22 cellular contexts compared by ENCODE assay signal in genomic region chr12:198708-199107, GRCh38. TPM values are rescaled to one million over a fixed set of nuclear protein-coding genes. Genes with fewer than 3 reads are reported as not detected.
DNase-seq lines count a peak whose midpoint lies in the region; ATAC-seq, FAIRE-seq and TF ChIP-seq lines count a peak whose summit lies in the region.
"Had no signal": no experiment of that assay in that cellular context is flagged by ENCODE, and none has a peak within 500 bp of the region (broad histone marks: within the 10 kb centered on the region; RNA-seq: fewer than 3 reads in every experiment).

No MANE protein-coding gene starts in this region.

- no TSS peak for BruUV-seq in A673 (replicated peaks; lab: Mats Ljungman, UMichigan)

- ATAC-seq in pancreas: peak; percentile 28 to 71 (median 58)
- ATAC-seq: HCT116 had no signal

- H3K27me3 ChIP-seq in endocrine pancreas (ENCODE audit: control insufficient read depth, insufficient read depth, low read length): no peaks in the 10 kb centered on the region
- no peaks in the 10 kb centered on the region for H3K27me3 ChIP-seq in pancreas
- no peaks in the 10 kb centered on the region for H3K27me3 ChIP-seq in vagina
- peaks cover 23% of the 10 kb centered on the region for H3K27me3 ChIP-seq in A673 (replicated peaks; ENCODE audit: insufficient read depth, low read depth, low read length, poor library complexity)

- intact Hi-C loops in pancreas (cut with DNase I) (no loop called here), vagina (cut with DNase I) (no loop called here), A673 (cut with micrococcal nuclease; ENCODE audit: unreplicated experiment) (no loop called here)

- H3K36me3 Mint-ChIP-seq in activated naive CD4-positive, alpha-beta T cell treated with anti-CD3 and anti-CD28 coated beads, Interleukin-2, amount 10 ng/mL, durations not matched to agents 7 days and 5 days: no peaks in the 10 kb centered on the region

- peak overlapping the region; percentile 89 for H3K27ac ChIP-seq in caudate nucleus (ENCODE audit: low read depth, low read length)
- no peak overlapping the region for H3K27ac ChIP-seq in pancreas
- peak overlapping the region; percentile 64 for H3K27ac ChIP-seq in vagina
- no peak overlapping the region for H3K27ac ChIP-seq in A673 (ENCODE audit: low read depth, low read length, poor library complexity, severe bottlenecking)
- H3K27ac ChIP-seq: RWPE1 had no signal

- no peak overlapping the region for H3K4me3 Mint-ChIP-seq in activated naive CD4-positive, alpha-beta T cell treated with anti-CD3 and anti-CD28 coated beads, Interleukin-2, amount 10 ng/mL, durations not matched to agents 7 days and 5 days

- H3K4me3 ChIP-seq in endocrine pancreas (ENCODE audit: control insufficient read depth, insufficient read depth, low read length): no peak overlapping the region
- no peak overlapping the region for H3K4me3 ChIP-seq in pancreas
- no peak overlapping the region for H3K4me3 ChIP-seq in vagina
- no peak overlapping the region for H3K4me3 ChIP-seq in A673 (ENCODE audit: low read depth, low read length, poor library complexity, severe bottlenecking)

- no peak overlapping the region for H3K27ac Mint-ChIP-seq in activated naive CD4-positive, alpha-beta T cell treated with anti-CD3 and anti-CD28 coated beads, Interleukin-2, amount 10 ng/mL, durations not matched to agents 7 days and 5 days

- H3K4me1 ChIP-seq in endocrine pancreas (ENCODE audit: control insufficient read depth, insufficient read depth, low read length) (peaks cover 4% of the 10 kb centered on the region), pancreas (peaks cover 0 to 4% (median 0%) of the 10 kb centered on the region in 3 donors), vagina (peaks cover 5% of the 10 kb centered on the region), A673 (ENCODE audit: insufficient read depth, low read length, poor library complexity, severe bottlenecking) (no peaks in the 10 kb centered on the region)

- H3K36me3 ChIP-seq in endocrine pancreas (ENCODE audit: control insufficient read depth, insufficient read depth, low read length) (no peaks in the 10 kb centered on the region), pancreas (no peaks in the 10 kb centered on the region), vagina (no peaks in the 10 kb centered on the region), A673 (ENCODE audit: insufficient read depth, low read length, poor library complexity, severe bottlenecking) (no peaks in the 10 kb centered on the region)

- H3K9ac ChIP-seq in endocrine pancreas (ENCODE audit: control insufficient read depth, insufficient read depth, low read length): peak overlapping the region; percentile 19

- FAIRE-seq in pancreas (lab: Jason Lieb, UNC): no peak
- FAIRE-seq: GM12892 had no signal

- H3K9me3 ChIP-seq in endocrine pancreas (ENCODE audit: control insufficient read depth, low read length) (no peaks in the 10 kb centered on the region), pancreas (no peaks in the 10 kb centered on the region), vagina (no peaks in the 10 kb centered on the region), A673 (ENCODE audit: low read depth, low read length, poor library complexity, severe bottlenecking) (no peaks in the 10 kb centered on the region)

- no peak for TF ChIP-seq POLR2A in vagina (IDR thresholded peaks at IDR 0.05)

- POLR2A ChIA-PET in A673 (lab: Charles Lee; ENCODE audit: low non-redundant PET): no interaction called here

- peaks cover 1% of the 10 kb centered on the region for H3K9me3 Mint-ChIP-seq in activated naive CD4-positive, alpha-beta T cell treated with anti-CD3 and anti-CD28 coated beads, Interleukin-2, amount 10 ng/mL, durations not matched to agents 7 days and 5 days

- H3K4me1 Mint-ChIP-seq in activated naive CD4-positive, alpha-beta T cell treated with anti-CD3 and anti-CD28 coated beads, Interleukin-2, amount 10 ng/mL, durations not matched to agents 7 days and 5 days: no peaks in the 10 kb centered on the region

- DNase-seq in caudate nucleus (lab: John Stamatoyannopoulos, UW): no peak
- peak in 4 of 6 donors; percentile 45 to 56 (median 51) for DNase-seq in pancreas
- no peak for DNase-seq in vagina (ENCODE audit: extremely low spot score in 2 of 2)
- no peak for DNase-seq in A673 (ENCODE audit: low spot score)
- no peak for DNase-seq in DMS53 treated with DMSO at 0.1 percent for 48 hours (lab: John Stamatoyannopoulos, UW; ENCODE audit: unreplicated experiment)
- no peak for DNase-seq in activated naive CD4-positive, alpha-beta T cell treated with anti-CD3 and anti-CD28 coated beads, Interleukin-2, amount 10 ng/mL, durations not matched to agents 7 days and 5 days
- DNase-seq: ACHN, Calu3, DND-41, NCI-H1048, NCI-H1417, NCI-H1694, NCI-H2029 treated with DMSO at 0.1 percent for 48 hours, NCI-H526 treated with DMSO at 0.1 percent for 48 hours, SHP77 had no signal

- CTCF ChIA-PET in A673 (lab: Charles Lee): interaction anchor here (0.7 kb wide), 1 partner anchor 21 kb away, joined by 6 read pairs; no protein-coding TSS in a partner anchor
- CTCF ChIA-PET in activated naive CD4-positive, alpha-beta T cell treated with anti-CD3 and anti-CD28 coated beads, Interleukin-2, amount 10 ng/mL, durations not matched to agents 7 days and 5 days (lab: Charles Lee): no interaction called here

- WGBS in pancreas, 2 donors: 22 to 33% methylated on average over 9 of the region's 9 CpGs

- no peak for TF ChIP-seq CTCF in pancreas (IDR thresholded peaks at IDR 0.05)
- no peak for TF ChIP-seq CTCF in vagina (IDR thresholded peaks at IDR 0.05)
- no peak for TF ChIP-seq CTCF in A673 (conservative IDR thresholded peaks at IDR 0.05; ENCODE audit: low read depth, low read length)

- peaks cover 38% of the 10 kb centered on the region for H3K27me3 Mint-ChIP-seq in activated naive CD4-positive, alpha-beta T cell treated with anti-CD3 and anti-CD28 coated beads, Interleukin-2, amount 10 ng/mL, durations not matched to agents 7 days and 5 days

RNA-seq across cellular contexts. Expression of gene SLC6A12, which starts 15.2 kb away (rescaled TPM):
- 1 to 10 TPM in 3 of 6 donors, under 1 TPM in 3; 0.37 to 1.9 (median 1.1) TPM for total RNA-seq in pancreas
- polyA plus RNA-seq in pancreas: 1 to 10 TPM; 4.8 to 8.4 TPM
- total RNA-seq in vagina: not detected
- total RNA-seq in A673 (2021): not detected in 2 replicates
- total RNA-seq: HT-29, NCI-H460 had no signal
- polyA plus RNA-seq: BJ had no signal

Comparison
In these comparisons a context has a peak if more than half of its experiments do, and no peak if none do; other contexts are left out.
1. DNase-seq: peak in pancreas (4 of 6); none in caudate nucleus (0 of 61), vagina (0 of 2), A673 (single experiment), DMS53 treated with DMSO at 0.1 percent for 48 hours (single experiment) and activated naive CD4-positive, alpha-beta T cell treated with anti-CD3 and anti-CD28 coated beads, Interleukin-2, amount 10 ng/mL, durations not matched to agents 7 days and 5 days (single experiment).
2. H3K27ac ChIP-seq: peak in caudate nucleus (single experiment) and vagina (single experiment); none in pancreas (0 of 4) and A673 (single experiment).